ENCODE assay signal across 24 cellular contexts in the genomic region with DNA sequence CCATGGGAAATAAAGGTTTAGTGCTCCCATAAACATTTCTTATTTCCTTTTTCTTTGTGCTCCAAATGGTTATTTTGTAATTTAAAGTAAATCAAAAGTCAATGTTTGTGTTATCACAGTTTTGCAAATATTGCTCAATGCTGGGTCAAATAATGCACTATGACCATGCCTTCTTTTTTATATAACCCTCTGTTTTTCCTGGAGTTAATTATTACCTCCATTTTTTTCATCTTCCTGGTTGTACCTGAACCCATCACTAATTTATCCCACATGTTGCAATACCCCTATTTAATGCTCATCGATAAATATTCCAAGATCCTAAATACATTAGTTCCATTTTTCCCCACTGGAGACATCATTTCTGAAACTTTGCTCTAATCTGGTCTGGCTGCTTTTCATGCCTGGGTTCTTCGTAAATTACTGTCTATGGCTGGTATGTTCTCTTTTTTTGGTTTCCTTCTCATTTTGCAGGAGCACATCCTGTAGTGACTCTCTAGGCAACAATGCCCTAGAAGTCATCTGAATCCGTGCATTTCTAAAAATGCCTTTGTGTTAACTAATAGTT.
DNase-seq lines count a peak whose midpoint lies in the region; ATAC-seq and TF ChIP-seq lines count a peak whose summit lies in the region.
"Had no signal": no experiment of that assay in that cellular context is flagged by ENCODE, and none has a peak within 500 bp of the region (broad histone marks: within the 10 kb centered on the region; RNA-seq: fewer than 3 reads in every experiment).

No MANE protein-coding gene starts in this region.

- no peak for ATAC-seq in activated naive CD8-positive, alpha-beta T cell treated with anti-CD3 and anti-CD28 coated beads, Interleukin-2, amount 10 ng/mL, durations not matched to agents 7 days and 5 days (ENCODE audit: low read depth)
- ATAC-seq in WTC11, result no peak
- ATAC-seq in left lobe of liver, result peak; percentile 3
- ATAC-seq in stimulated activated naive B cell treated with anti-CD40 and anti-IgM and Interleukin-4, amounts not matched to agents 10 μg/mL and 1 μg/mL and 100 μg/mL, for 72 hours (replicated peaks), result no peak
- no peak for ATAC-seq in GM21528 (IDR thresholded peaks at IDR 0.05; ENCODE audit: low FRiP score, unreplicated experiment)
- ATAC-seq: T-cell had no signal

- intact Hi-C loops in vagina (cut with DNase I), result no loop called here

- TF ChIP-seq CTCF in WTC11 (IDR thresholded peaks at IDR 0.05) (no peak), vagina (IDR thresholded peaks at IDR 0.05) (no peak)

- H3K4me1 ChIP-seq in vagina, result no peaks in the 10 kb centered on the region
- H3K4me1 ChIP-seq: BLaER1, parathyroid adenoma had no signal

- TF ChIP-seq POLR2A in vagina (IDR thresholded peaks at IDR 0.05), result no peak

- no peaks in the 10 kb centered on the region for H3K27me3 ChIP-seq in vagina
- H3K27me3 ChIP-seq: BLaER1, hepatocyte, suprapubic skin had no signal

- no peak overlapping the region for H3K4me3 ChIP-seq in vagina
- H3K4me3 ChIP-seq: BLaER1, hepatocyte, smooth muscle cell, suprapubic skin had no signal

- H3K27ac ChIP-seq in vagina, result no peak overlapping the region
- H3K27ac ChIP-seq: BLaER1, hepatocyte, parathyroid adenoma, suprapubic skin had no signal

- no peak overlapping the region for H3K4me3 Mint-ChIP-seq in activated naive CD8-positive, alpha-beta T cell treated with anti-CD3 and anti-CD28 coated beads, Interleukin-2, amount 10 ng/mL, durations not matched to agents 7 days and 5 days
- no peak overlapping the region for H3K4me3 Mint-ChIP-seq in activated naive CD8-positive, alpha-beta T cell treated with anti-CD3 and anti-CD28 coated beads for 36 hours
- H3K4me3 Mint-ChIP-seq in WTC11, result no peak overlapping the region
- H3K4me3 Mint-ChIP-seq in stimulated activated naive B cell treated with anti-CD40 and anti-IgM and Interleukin-4, amounts not matched to agents 10 μg/mL and 1 μg/mL and 100 μg/mL, for 72 hours, result no peak overlapping the region
- H3K4me3 Mint-ChIP-seq: T-cell had no signal

- H3K27ac Mint-ChIP-seq in activated naive CD8-positive, alpha-beta T cell treated with anti-CD3 and anti-CD28 coated beads, Interleukin-2, amount 10 ng/mL, durations not matched to agents 7 days and 5 days, result peak overlapping the region; percentile 67
- no peak overlapping the region for H3K27ac Mint-ChIP-seq in activated naive CD8-positive, alpha-beta T cell treated with anti-CD3 and anti-CD28 coated beads for 36 hours
- H3K27ac Mint-ChIP-seq in WTC11, result no peak overlapping the region
- peak overlapping the region; percentile 69 for H3K27ac Mint-ChIP-seq in stimulated activated naive B cell treated with anti-CD40 and anti-IgM and Interleukin-4, amounts not matched to agents 10 μg/mL and 1 μg/mL and 100 μg/mL, for 72 hours

- H3K9me3 ChIP-seq in vagina, result no peaks in the 10 kb centered on the region
- H3K9me3 ChIP-seq: suprapubic skin had no signal

- CTCF ChIA-PET in WTC11 (lab: Charles Lee), result no interaction called here

- no peaks in the 10 kb centered on the region for H3K36me3 ChIP-seq in vagina

- no peaks in the 10 kb centered on the region for H3K27me3 Mint-ChIP-seq in activated naive CD8-positive, alpha-beta T cell treated with anti-CD3 and anti-CD28 coated beads, Interleukin-2, amount 10 ng/mL, durations not matched to agents 7 days and 5 days
- H3K27me3 Mint-ChIP-seq in activated naive CD8-positive, alpha-beta T cell treated with anti-CD3 and anti-CD28 coated beads for 36 hours, result no peaks in the 10 kb centered on the region
- no peaks in the 10 kb centered on the region for H3K27me3 Mint-ChIP-seq in WTC11 (ENCODE audit: low read depth)
- H3K27me3 Mint-ChIP-seq in stimulated activated naive B cell treated with anti-CD40 and anti-IgM and Interleukin-4, amounts not matched to agents 10 μg/mL and 1 μg/mL and 100 μg/mL, for 72 hours, result no peaks in the 10 kb centered on the region
- H3K27me3 Mint-ChIP-seq: T-cell had no signal

- H3K4me1 Mint-ChIP-seq in activated naive CD8-positive, alpha-beta T cell treated with anti-CD3 and anti-CD28 coated beads, Interleukin-2, amount 10 ng/mL, durations not matched to agents 7 days and 5 days, result peaks cover 15% of the 10 kb centered on the region
- peaks cover 23% of the 10 kb centered on the region for H3K4me1 Mint-ChIP-seq in activated naive CD8-positive, alpha-beta T cell treated with anti-CD3 and anti-CD28 coated beads for 36 hours
- H3K4me1 Mint-ChIP-seq in WTC11, result peaks cover 18% of the 10 kb centered on the region
- peaks cover 6 to 11% of the 10 kb centered on the region in 2 donors for H3K4me1 Mint-ChIP-seq in stimulated activated naive B cell treated with anti-CD40 and anti-IgM and Interleukin-4, amounts not matched to agents 10 μg/mL and 1 μg/mL and 100 μg/mL, for 72 hours

- H3K36me3 Mint-ChIP-seq in activated naive CD8-positive, alpha-beta T cell treated with anti-CD3 and anti-CD28 coated beads, Interleukin-2, amount 10 ng/mL, durations not matched to agents 7 days and 5 days, result peaks cover 74% of the 10 kb centered on the region
- H3K36me3 Mint-ChIP-seq in activated naive CD8-positive, alpha-beta T cell treated with anti-CD3 and anti-CD28 coated beads for 36 hours, result peaks cover 75% of the 10 kb centered on the region
- H3K36me3 Mint-ChIP-seq in WTC11, result peaks cover 51% of the 10 kb centered on the region
- peaks cover 75 to 85% of the 10 kb centered on the region in 2 donors for H3K36me3 Mint-ChIP-seq in stimulated activated naive B cell treated with anti-CD40 and anti-IgM and Interleukin-4, amounts not matched to agents 10 μg/mL and 1 μg/mL and 100 μg/mL, for 72 hours

- POLR2A ChIA-PET in activated naive CD8-positive, alpha-beta T cell treated with anti-CD3 and anti-CD28 coated beads, Interleukin-2, amount 10 ng/mL, durations not matched to agents 7 days and 5 days (lab: Charles Lee), result no interaction called here
- POLR2A ChIA-PET in WTC11 (lab: Charles Lee), result no interaction called here

- no peak for DNase-seq in activated naive CD8-positive, alpha-beta T cell treated with anti-CD3 and anti-CD28 coated beads, Interleukin-2, amount 10 ng/mL, durations not matched to agents 7 days and 5 days
- DNase-seq in activated naive CD8-positive, alpha-beta T cell treated with anti-CD3 and anti-CD28 coated beads for 36 hours, result no peak
- no peak for DNase-seq in WTC11 (ENCODE audit: low spot score)
- no peak for DNase-seq in left lobe of liver (ENCODE audit: low spot score)
- DNase-seq in stimulated activated naive B cell treated with anti-CD40 and anti-IgM and Interleukin-4, amounts not matched to agents 10 μg/mL and 1 μg/mL and 100 μg/mL, for 72 hours, result no peak
- DNase-seq in NOMO-1 treated with dmso at 0.1 percent for 144 hours (lab: John Stamatoyannopoulos, UW; ENCODE audit: unreplicated experiment), result no peak
- no peak for DNase-seq in vagina (ENCODE audit: extremely low spot score in 2 of 2)
- DNase-seq: activated CD4-positive, CD25-positive, alpha-beta regulatory T cell treated with anti-CD3 and anti-CD28 coated beads, Interleukin-2, amount 50 U/mL, for 72 hours; activated CD8-positive, alpha-beta memory T cell treated with anti-CD3 and anti-CD28 coated beads for 24 hours; activated gamma-delta T cell; DMS79; GDM1; mammary epithelial cell; NCI-H1417; NCI-H2029; NCI-H524; stimulated activated naive CD4-positive, alpha-beta T cell treated with Interleukin-2 at 50 U/mL for 16 hours; T-cell had no signal

- peaks cover 4% of the 10 kb centered on the region for H3K9me3 Mint-ChIP-seq in activated naive CD8-positive, alpha-beta T cell treated with anti-CD3 and anti-CD28 coated beads, Interleukin-2, amount 10 ng/mL, durations not matched to agents 7 days and 5 days
- H3K9me3 Mint-ChIP-seq in activated naive CD8-positive, alpha-beta T cell treated with anti-CD3 and anti-CD28 coated beads for 36 hours, result peaks cover 24% of the 10 kb centered on the region
- H3K9me3 Mint-ChIP-seq in WTC11, result peaks cover 38% of the 10 kb centered on the region
- H3K9me3 Mint-ChIP-seq in stimulated activated naive B cell treated with anti-CD40 and anti-IgM and Interleukin-4, amounts not matched to agents 10 μg/mL and 1 μg/mL and 100 μg/mL, for 72 hours, result peaks cover 8 to 12% of the 10 kb centered on the region in 2 donors

TF ChIP-seq in WTC11, 78 proteins besides CTCF, POLR2A, EP300 and RAD21 (continues in another document):
- no peak for TF ChIP-seq ZNF317 (CRISPR knock-in tag; IDR thresholded peaks at IDR 0.05; ENCODE audit: borderline replicate concordance, low read depth)
- TF ChIP-seq GTF2I (CRISPR knock-in tag; conservative IDR thresholded peaks at IDR 0.05), result peak; percentile 72; the same call in 1 of the 2 replicates
- no peak for TF ChIP-seq TP53 (CRISPR knock-in tag; IDR thresholded peaks at IDR 0.05)
- TF ChIP-seq, protein P1, sequence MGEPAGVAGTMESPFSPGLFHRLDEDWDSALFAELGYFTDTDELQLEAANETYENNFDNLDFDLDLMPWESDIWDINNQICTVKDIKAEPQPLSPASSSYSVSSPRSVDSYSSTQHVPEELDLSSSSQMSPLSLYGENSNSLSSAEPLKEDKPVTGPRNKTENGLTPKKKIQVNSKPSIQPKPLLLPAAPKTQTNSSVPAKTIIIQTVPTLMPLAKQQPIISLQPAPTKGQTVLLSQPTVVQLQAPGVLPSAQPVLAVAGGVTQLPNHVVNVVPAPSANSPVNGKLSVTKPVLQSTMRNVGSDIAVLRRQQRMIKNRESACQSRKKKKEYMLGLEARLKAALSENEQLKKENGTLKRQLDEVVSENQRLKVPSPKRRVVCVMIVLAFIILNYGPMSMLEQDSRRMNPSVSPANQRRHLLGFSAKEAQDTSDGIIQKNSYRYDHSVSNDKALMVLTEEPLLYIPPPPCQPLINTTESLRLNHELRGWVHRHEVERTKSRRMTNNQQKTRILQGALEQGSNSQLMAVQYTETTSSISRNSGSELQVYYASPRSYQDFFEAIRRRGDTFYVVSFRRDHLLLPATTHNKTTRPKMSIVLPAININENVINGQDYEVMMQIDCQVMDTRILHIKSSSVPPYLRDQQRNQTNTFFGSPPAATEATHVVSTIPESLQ (CRISPR knock-in tag; IDR thresholded peaks at IDR 0.05), result no peak

Comparison
In these comparisons a context has a peak if more than half of its experiments do, and no peak if none do; other contexts are left out.
1. H3K27ac Mint-ChIP-seq: peak in activated naive CD8-positive, alpha-beta T cell treated with anti-CD3 and anti-CD28 coated beads, Interleukin-2, amount 10 ng/mL, durations not matched to agents 7 days and 5 days (single experiment) and stimulated activated naive B cell treated with anti-CD40 and anti-IgM and Interleukin-4, amounts not matched to agents 10 μg/mL and 1 μg/mL and 100 μg/mL, for 72 hours (single experiment); none in activated naive CD8-positive, alpha-beta T cell treated with anti-CD3 and anti-CD28 coated beads for 36 hours (single experiment) and WTC11 (single experiment).